Comparison of ENCODE assay signal across 8 cellular contexts in genomic region chr16:58515871-58516767, GRCh38. TPM values are rescaled to one million over a fixed set of nuclear protein-coding genes. Genes with fewer than 3 reads are reported as not detected.
A peak's percentile ranks its signal among the peaks of the same experiment; 100 is the strongest.
DNase-seq lines count a peak whose midpoint lies in the region; ATAC-seq and TF ChIP-seq lines count a peak whose summit lies in the region.

No MANE protein-coding gene starts in this region.

- H3K9me3 Mint-ChIP-seq in CD4-positive, alpha-beta T cell, result no peaks in the 10 kb centered on the region
- H3K9me3 Mint-ChIP-seq in T-cell, result no peaks in the 10 kb centered on the region
- no peaks in the 10 kb centered on the region for H3K9me3 Mint-ChIP-seq in stimulated activated naive CD8-positive, alpha-beta T cell treated with anti-CD3 and anti-CD28 coated beads, Interleukin-15, amount 100 ng/mL, for 72 hours

- H3K4me1 Mint-ChIP-seq in CD4-positive, alpha-beta T cell (ENCODE audit: low read depth), result peaks cover 38% of the 10 kb centered on the region
- peaks cover 19 to 34% (median 29%) of the 10 kb centered on the region in 3 donors for H3K4me1 Mint-ChIP-seq in T-cell
- H3K4me1 Mint-ChIP-seq in stimulated activated naive CD8-positive, alpha-beta T cell treated with anti-CD3 and anti-CD28 coated beads, Interleukin-15, amount 100 ng/mL, for 72 hours, result peaks cover 69% of the 10 kb centered on the region

- H3K4me3 Mint-ChIP-seq in CD4-positive, alpha-beta T cell, result peak overlapping the region; percentile 90
- peak overlapping the region; percentile 87 to 92 (median 89) for H3K4me3 Mint-ChIP-seq in T-cell
- peak overlapping the region; percentile 89 to 95 for H3K4me3 Mint-ChIP-seq in stimulated activated naive CD8-positive, alpha-beta T cell treated with anti-CD3 and anti-CD28 coated beads, Interleukin-15, amount 100 ng/mL, for 72 hours

- H3K27me3 Mint-ChIP-seq in CD4-positive, alpha-beta T cell, result no peaks in the 10 kb centered on the region
- no peaks in the 10 kb centered on the region for H3K27me3 Mint-ChIP-seq in T-cell
- no peaks in the 10 kb centered on the region for H3K27me3 Mint-ChIP-seq in stimulated activated naive CD8-positive, alpha-beta T cell treated with anti-CD3 and anti-CD28 coated beads, Interleukin-15, amount 100 ng/mL, for 72 hours

- no peaks in the 10 kb centered on the region for H3K9me3 ChIP-seq in CD4-positive, alpha-beta T cell (ENCODE audit: control insufficient read depth, low read length)

- TF ChIP-seq POLR2A in lower leg skin (IDR thresholded peaks at IDR 0.05), result no peak

- ATAC-seq in CD4-positive, alpha-beta T cell (ENCODE audit: poor library complexity), result peak; percentile 70
- peak; percentile 38 for ATAC-seq in GM19372 (IDR thresholded peaks at IDR 0.05; ENCODE audit: low read depth, unreplicated experiment)
- peak; percentile 26 for ATAC-seq in HG03378 (IDR thresholded peaks at IDR 0.05; ENCODE audit: unreplicated experiment)
- ATAC-seq in T-cell (replicated peaks in 1 of 4), result peak; percentile 70 to 73 (median 72)
- ATAC-seq in stimulated activated naive CD8-positive, alpha-beta T cell treated with anti-CD3 and anti-CD28 coated beads, Interleukin-15, amount 100 ng/mL, for 72 hours, result peak; percentile 80

- no peaks in the 10 kb centered on the region for H3K27me3 ChIP-seq in CD4-positive, alpha-beta T cell (ENCODE audit: control insufficient read depth, insufficient read depth, low read length)

- CTCF ChIA-PET in CD4-positive, alpha-beta T cell (lab: Charles Lee), result interaction anchor here (2.1 kb wide), 1 partner anchor 240 kb away, joined by 6 read pairs; no protein-coding TSS in a partner anchor
- CTCF ChIA-PET in T-cell (lab: Charles Lee), result interaction anchor here in 1 of 2 donors (4.1 to 4.4 kb wide), 2 partner anchors 240 kb away, joined by 13 to 27 read pairs; no protein-coding TSS in a partner anchor

- peak overlapping the region; percentile 81 for H3K4me3 ChIP-seq in choroid plexus epithelial cell (ENCODE audit: low read depth, low read length)
- H3K4me3 ChIP-seq in lower leg skin (ENCODE audit: low read depth, poor library complexity, severe bottlenecking), result peak overlapping the region; percentile 87

- peak in 7 of 10 experiments; percentile 23 to 51 (median 32) for DNase-seq in CD4-positive, alpha-beta T cell
- DNase-seq in T-cell (peak in 25 of 34 experiments; percentile 16 to 56 (median 37)), choroid plexus epithelial cell (ENCODE audit: low read depth) (no peak), lower leg skin (ENCODE audit: low spot score in 2 of 2) (no peak), NCI-H526 treated with DMSO at 0.1 percent for 48 hours (lab: John Stamatoyannopoulos, UW) (no peak)
- peak; percentile 55 to 60 for DNase-seq in stimulated activated naive CD8-positive, alpha-beta T cell treated with anti-CD3 and anti-CD28 coated beads, Interleukin-15, amount 100 ng/mL, for 72 hours

- H3K27ac ChIP-seq in CD4-positive, alpha-beta T cell (ENCODE audit: low read depth, low read length), result peak overlapping the region; percentile 72

- no peak for TF ChIP-seq CTCF in CD4-positive, alpha-beta T cell (IDR thresholded peaks at IDR 0.05)
- TF ChIP-seq CTCF in choroid plexus epithelial cell (conservative IDR thresholded peaks at IDR 0.05; ENCODE audit: low read depth, low read length), result no peak
- no peak for TF ChIP-seq CTCF in lower leg skin (IDR thresholded peaks at IDR 0.05)

- intact Hi-C loops in CD4-positive, alpha-beta T cell (cut with DNase I, micrococcal nuclease), result loop anchor here in 1 of 2 experiments (5.0 kb wide), 1 partner anchor 319 kb away; the partner anchor contains the start of gene CSNK2A2
- intact Hi-C loops in lower leg skin (cut with DNase I; ENCODE audit: low total_unique reads), result no loop called here

- POLR2A ChIA-PET in CD4-positive, alpha-beta T cell (lab: Charles Lee), result interaction anchor here (1.4 kb wide), 1 partner anchor 240 kb away, joined by 6 read pairs; no protein-coding TSS in a partner anchor
- POLR2A ChIA-PET in T-cell (lab: Charles Lee), result no interaction called here

- H3K27ac Mint-ChIP-seq in CD4-positive, alpha-beta T cell, result peak overlapping the region; percentile 90
- peak overlapping the region in 1 of 2 donors; percentile 61 for H3K27ac Mint-ChIP-seq in T-cell
- H3K27ac Mint-ChIP-seq in stimulated activated naive CD8-positive, alpha-beta T cell treated with anti-CD3 and anti-CD28 coated beads, Interleukin-15, amount 100 ng/mL, for 72 hours, result peak overlapping the region; percentile 91 to 95

- peaks cover 48% of the 10 kb centered on the region for H3K36me3 Mint-ChIP-seq in CD4-positive, alpha-beta T cell (ENCODE audit: low read depth)
- peaks cover 15% of the 10 kb centered on the region for H3K36me3 Mint-ChIP-seq in T-cell

- 17 to 53% methylated on average over 13 to 33 of the region's 66 CpGs for WGBS in lower leg skin, 2 donors

RNA-seq across cellular contexts. Expression of gene SETD6, which starts 0.8 kb away (rescaled TPM):
- 10 to 100 TPM; 21.9 to 25.5 TPM for total RNA-seq in CD4-positive, alpha-beta T cell
- total RNA-seq in T-cell, result 10 to 100 TPM; 29.6 to 44.2 (median 35.1) TPM
- 10 to 100 TPM; 32.8 to 74.2 (median 52.9) TPM for total RNA-seq in lower leg skin

RNA-seq across cellular contexts. Expression of gene NDRG4, which starts 16.2 kb away (rescaled TPM):
- 1 to 10 TPM; 2.8 to 3.2 TPM for total RNA-seq in CD4-positive, alpha-beta T cell
- total RNA-seq in T-cell, result 1 to 10 TPM in 4 of 5 donors, under 1 TPM in 1; 0.66 to 3.6 (median 1.7) TPM
- 10 to 100 TPM; 29.7 to 97.2 (median 64.0) TPM for total RNA-seq in lower leg skin

Comparison
In these comparisons a context has a peak if more than half of its experiments do, and no peak if none do; other contexts are left out.
1. ATAC-seq: peak in every context shown above with its lines; median percentile 80 in stimulated activated naive CD8-positive, alpha-beta T cell treated with anti-CD3 and anti-CD28 coated beads, Interleukin-15, amount 100 ng/mL, for 72 hours; 72 in T-cell; 70 in CD4-positive, alpha-beta T cell; 38 in GM19372; 26 in HG03378.
2. DNase-seq: peak in CD4-positive, alpha-beta T cell (7 of 10), T-cell (25 of 34) and stimulated activated naive CD8-positive, alpha-beta T cell treated with anti-CD3 and anti-CD28 coated beads, Interleukin-15, amount 100 ng/mL, for 72 hours (2 of 2); none in choroid plexus epithelial cell (single experiment), lower leg skin (0 of 2) and NCI-H526 treated with DMSO at 0.1 percent for 48 hours (single experiment).
3. RNA of gene NDRG4, which starts 16.2 kb away (total RNA-seq): 29.7 to 97.2 TPM in lower leg skin; 2.8 to 3.2 TPM in CD4-positive, alpha-beta T cell and 0.66 to 3.6 TPM in T-cell; every median in the first group is over 4 times any median in the second.
4. Peak in every context shown above with its lines, with median percentiles within 50 percentile points of each other: H3K4me3 Mint-ChIP-seq.